8 cellular contexts compared by ENCODE assay signal in genomic region chr17:7548585-7549400, GRCh38. TPM values are rescaled to one million over a fixed set of nuclear protein-coding genes. Genes with fewer than 3 reads are reported as not detected.
DNase-seq lines count a peak whose midpoint lies in the region; ATAC-seq and TF ChIP-seq lines count a peak whose summit lies in the region.

TSS of gene TNFSF12 (plus strand) at chr17:7549058. CDS start at chr17:7549154, 96 bp downstream.

- no peak for TF ChIP-seq CTCF in lung (IDR thresholded peaks at IDR 0.05; ENCODE audit: control extremely low read depth, extremely low read depth)

- H3K27me3 ChIP-seq in lung (ENCODE audit: control insufficient read depth, insufficient read depth) = no peaks in the 10 kb centered on the region

- peak within 1 kb of the TSS; percentile 74 for H3K4me3 ChIP-seq in lung

- 1 to 6% methylated on average over 59 to 64 of the region's 65 CpGs for WGBS in lung, 2 donors

- H3K9me3 ChIP-seq in lung (ENCODE audit: control insufficient read depth in 2 of 2, insufficient read depth in 1 of 2, low read length in 1 of 2) = no peaks in the 10 kb centered on the region

- peak within 1 kb of the TSS; percentile 66 to 91 for H3K27ac ChIP-seq in lung (ENCODE audit: low read depth in 1 of 2, low read length in 1 of 2)

- ATAC-seq in lung (ENCODE audit: insufficient read depth, low FRiP score) (peak; percentile 50), HG02571 (IDR thresholded peaks at IDR 0.05; ENCODE audit: unreplicated experiment) (no peak), GM21423 (IDR thresholded peaks at IDR 0.05; ENCODE audit: unreplicated experiment) (no peak)

- peaks cover 0 to under 1% of the 10 kb centered on the region in 2 donors for H3K36me3 ChIP-seq in lung (ENCODE audit: control insufficient read depth in 2 of 2, insufficient read depth in 2 of 2, low read length in 2 of 2)

- peaks cover 0 to 3% of the 10 kb centered on the region in 2 donors for H3K4me1 ChIP-seq in lung (ENCODE audit: control insufficient read depth in 2 of 2, insufficient read depth in 2 of 2, low read length in 2 of 2)

- peak; percentile 3 for DNase-seq in NK-92 treated with Interleukin-12 subunit alpha and Interleukin-12 subunit beta, amount 100 ng/mL, for 24 hours (lab: John Stamatoyannopoulos, UW)
- DNase-seq in NK-92 (lab: John Stamatoyannopoulos, UW; ENCODE audit: unreplicated experiment) (no peak), lung (ENCODE audit: low spot score) (peak; percentile 63)
- DNase-seq in activated CD4-positive, alpha-beta T cell treated with anti-CD3 and anti-CD28 coated beads for 48 hours = peak; percentile 64
- peak; percentile 39 for DNase-seq in effector CD4-positive, alpha-beta T cell
- DNase-seq in stimulated activated CD8-positive, alpha-beta memory T cell treated with anti-CD3 and anti-CD28 coated beads, Interleukin-15, amount 100 ng/mL, for 48 hours (ENCODE audit: low read depth in 2 of 2) = peak; percentile 40 to 45

RNA-seq across cellular contexts. Expression of gene TNFSF12, which starts in this region (rescaled TPM):
- total RNA-seq in lung = 10 to 100 TPM; 15.1 to 46.5 TPM
- polyA plus RNA-seq in lung = 10 to 100 TPM; 35.4 to 72.2 TPM
